ENCODE assay signal across 19 cellular contexts in the genomic region with DNA sequence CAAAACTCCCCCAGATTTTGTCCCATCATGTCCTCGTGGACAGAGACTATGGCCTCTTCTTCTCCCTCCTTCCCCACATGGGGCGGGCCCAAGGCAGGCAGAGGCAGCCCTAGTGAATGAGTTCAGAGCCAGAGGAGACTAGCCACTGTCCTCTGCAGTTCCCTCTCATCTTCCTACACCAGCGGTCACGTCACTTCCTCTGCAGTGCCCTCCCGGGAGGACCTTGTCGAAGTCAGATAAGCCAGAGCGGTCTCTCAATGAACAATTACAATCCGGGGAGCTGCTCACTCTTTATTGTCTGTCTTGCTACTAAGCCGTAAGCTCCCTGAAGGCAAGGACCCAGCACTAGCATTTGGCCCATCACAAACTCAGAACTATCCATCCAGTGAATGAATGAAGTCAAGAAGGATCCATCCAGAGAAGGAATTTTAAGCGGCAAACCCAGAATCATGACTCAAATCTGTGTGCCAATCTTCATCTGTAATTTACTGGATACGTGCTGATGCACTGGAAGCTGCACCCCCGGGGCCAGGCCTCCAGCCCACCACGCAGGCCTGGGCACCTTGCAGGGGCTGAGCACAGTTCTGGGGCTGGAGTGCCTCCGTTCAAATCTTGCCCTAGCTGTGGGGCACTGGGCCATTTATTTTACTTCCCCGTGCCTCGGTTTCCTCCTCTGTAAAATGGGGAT. TPM values are rescaled to one million over a fixed set of nuclear protein-coding genes. Genes with fewer than 3 reads are reported as not detected.
A peak's percentile ranks its signal among the peaks of the same experiment; 100 is the strongest.
DNase-seq lines count a peak whose midpoint lies in the region; ATAC-seq and TF ChIP-seq lines count a peak whose summit lies in the region.
"Had no signal": no experiment of that assay in that cellular context is flagged by ENCODE, and none has a peak within 500 bp of the region (broad histone marks: within the 10 kb centered on the region; RNA-seq: fewer than 3 reads in every experiment).

No MANE protein-coding gene starts in this region.

- DNase-seq in esophagus muscularis mucosa (ENCODE audit: extremely low spot score) = no peak
- no peak for DNase-seq in mesenchymal stem cell
- no peak for DNase-seq in natural killer cell treated with Interleukin-12 subunit alpha and Interleukin-12 subunit beta and Interleukin-15 and Interleukin-18, amount 100 ng/mL, for 72 hours (ENCODE audit: low spot score)
- DNase-seq in cerebellar cortex (ENCODE audit: low spot score) = no peak
- no peak for DNase-seq in GM10266 (ENCODE audit: extremely low spot score)
- DNase-seq in MM.1S = no peak
- DNase-seq: activated CD4-positive, alpha-beta T cell treated with anti-CD3 and anti-CD28 coated beads, Interleukin-2, amount 50 U/mL, for 1 hour; AML-193; DMS53; effector CD4-positive, alpha-beta T cell; foreskin keratinocyte; Karpas-422; NCI-H1930; NCI-H526 treated with DMSO at 0.1 percent for 48 hours; stimulated activated CD4-positive, alpha-beta T cell treated with anti-CD3 and anti-CD28 coated beads, Interleukin-12 subunit alpha, Interleukin-12 subunit beta, amount 100 ng/mL, for 4 hours; T-helper 17 cell had no signal

- no peak for TF ChIP-seq CTCF in esophagus muscularis mucosa (IDR thresholded peaks at IDR 0.05)
- TF ChIP-seq CTCF in GM10266 (IDR thresholded peaks at IDR 0.05; ENCODE audit: control insufficient read depth, insufficient read depth, low read depth, missing control alignments) = no peak
- TF ChIP-seq CTCF in MM.1S (IDR thresholded peaks at IDR 0.05; ENCODE audit: low read length) = no peak

- no peak overlapping the region for H3K9ac ChIP-seq in mesenchymal stem cell (ENCODE audit: low read length)
- H3K9ac ChIP-seq in subcutaneous abdominal adipose tissue (ENCODE audit: low read length in 5 of 5) = peak overlapping the region in 1 of 5 donors; percentile 53
- H3K9ac ChIP-seq in MM.1S (ENCODE audit: low read length) = no peak overlapping the region

- H2AFZ ChIP-seq in mesenchymal stem cell (ENCODE audit: low read depth, low read length) (no peak overlapping the region), MM.1S (ENCODE audit: low read length) (no peak overlapping the region)

- no peak overlapping the region for H2BK120ac ChIP-seq in mesenchymal stem cell (ENCODE audit: low read depth, low read length)

- WGBS in esophagus muscularis mucosa = 80% methylated on average over 16 of the region's 16 CpGs
- 57% methylated on average over 16 of the region's 16 CpGs for WGBS in mesenchymal stem cell

- no peak overlapping the region for H3K14ac ChIP-seq in mesenchymal stem cell (ENCODE audit: low read length in 2 of 2)

- H3K4me1 ChIP-seq in esophagus muscularis mucosa = peaks cover 53 to 77% (median 72%) of the 10 kb centered on the region in 4 donors
- H3K4me1 ChIP-seq in mesenchymal stem cell (ENCODE audit: control insufficient read depth, insufficient read depth, low read depth, low read length) = peaks cover 37% of the 10 kb centered on the region
- H3K4me1 ChIP-seq in subcutaneous abdominal adipose tissue (ENCODE audit: control insufficient read depth in 5 of 5, insufficient read depth in 5 of 5, low read length in 5 of 5) = peaks cover 18 to 73% (median 68%) of the 10 kb centered on the region in 5 donors
- no peaks in the 10 kb centered on the region for H3K4me1 ChIP-seq in MM.1S (ENCODE audit: low read length)
- H3K4me1 ChIP-seq: foreskin keratinocyte had no signal

- no peaks in the 10 kb centered on the region for H3K9me2 ChIP-seq in MM.1S (replicated peaks; ENCODE audit: insufficient read depth, low read length)

- H3K36me3 ChIP-seq in esophagus muscularis mucosa = no peaks in the 10 kb centered on the region
- H3K36me3 ChIP-seq in mesenchymal stem cell (ENCODE audit: control insufficient read depth in 1 of 2, insufficient read depth in 2 of 2, low read depth in 1 of 2, low read length in 2 of 2) = no peaks in the 10 kb centered on the region
- H3K36me3 ChIP-seq in subcutaneous abdominal adipose tissue (ENCODE audit: control insufficient read depth in 5 of 5, insufficient read depth in 5 of 5, low read length in 5 of 5) = no peaks in the 10 kb centered on the region
- no peaks in the 10 kb centered on the region for H3K36me3 ChIP-seq in MM.1S (replicated peaks; ENCODE audit: insufficient read depth, low read length)

- H3F3A ChIP-seq in MM.1S (ENCODE audit: insufficient read depth, low read length) = no peaks in the 10 kb centered on the region

- peak overlapping the region; percentile 20 for H4K91ac ChIP-seq in mesenchymal stem cell (ENCODE audit: low read length)

- no peak overlapping the region for H3K27ac Mint-ChIP-seq in natural killer cell treated with Interleukin-12 subunit alpha and Interleukin-12 subunit beta and Interleukin-15 and Interleukin-18, amount 100 ng/mL, for 72 hours
- H3K27ac Mint-ChIP-seq: activated T-helper 1 cell treated with anti-CD3 and anti-CD28 coated beads, Interleukin-12 subunit alpha, Interleukin-12 subunit beta, Interleukin-2, Interleukin-4 antibody, amounts not matched to agents 30 ng/mL and 10 ng/mL and 1 ng/mL, durations not matched to agents 14 hours and 24 hours and 36 hours; T-helper 17 cell had no signal

- H3K4me3 Mint-ChIP-seq in natural killer cell treated with Interleukin-12 subunit alpha and Interleukin-12 subunit beta and Interleukin-15 and Interleukin-18, amount 100 ng/mL, for 72 hours = no peak overlapping the region
- H3K4me3 Mint-ChIP-seq: activated T-helper 1 cell treated with anti-CD3 and anti-CD28 coated beads, Interleukin-12 subunit alpha, Interleukin-12 subunit beta, Interleukin-2, Interleukin-4 antibody, amounts not matched to agents 30 ng/mL and 10 ng/mL and 1 ng/mL, durations not matched to agents 14 hours and 24 hours and 36 hours; T-helper 17 cell had no signal

- H3K9me3 Mint-ChIP-seq in natural killer cell treated with Interleukin-12 subunit alpha and Interleukin-12 subunit beta and Interleukin-15 and Interleukin-18, amount 100 ng/mL, for 72 hours = no peaks in the 10 kb centered on the region
- H3K9me3 Mint-ChIP-seq: activated T-helper 1 cell treated with anti-CD3 and anti-CD28 coated beads, Interleukin-12 subunit alpha, Interleukin-12 subunit beta, Interleukin-2, Interleukin-4 antibody, amounts not matched to agents 30 ng/mL and 10 ng/mL and 1 ng/mL, durations not matched to agents 14 hours and 24 hours and 36 hours had no signal

- no peak for ATAC-seq in natural killer cell treated with Interleukin-12 subunit alpha and Interleukin-12 subunit beta and Interleukin-15 and Interleukin-18, amount 100 ng/mL, for 72 hours
- ATAC-seq: T-helper 17 cell had no signal

- intact Hi-C loops in esophagus muscularis mucosa (cut with DNase I) = no loop called here

- H2BK12ac ChIP-seq in mesenchymal stem cell (ENCODE audit: low read length in 2 of 2) = no peak overlapping the region

- no peak overlapping the region for H2BK15ac ChIP-seq in mesenchymal stem cell (ENCODE audit: low read depth, poor library complexity, severe bottlenecking)

- no peaks in the 10 kb centered on the region for H3K79me2 ChIP-seq in MM.1S (ENCODE audit: low read length)

- peak overlapping the region in 2 of 4 donors; percentile 44 to 57 for H3K4me3 ChIP-seq in esophagus muscularis mucosa
- no peak overlapping the region for H3K4me3 ChIP-seq in mesenchymal stem cell (ENCODE audit: insufficient read depth in 1 of 2, low read depth in 1 of 2, low read length in 2 of 2)
- no peak overlapping the region for H3K4me3 ChIP-seq in subcutaneous abdominal adipose tissue (ENCODE audit: low read depth in 1 of 5, low read length in 5 of 5)
- H3K4me3 ChIP-seq in MM.1S (ENCODE audit: low read length) = no peak overlapping the region

- no peak overlapping the region for H3K23ac ChIP-seq in mesenchymal stem cell (ENCODE audit: low read length in 2 of 2)

- no peaks in the 10 kb centered on the region for H3K4me1 Mint-ChIP-seq in natural killer cell treated with Interleukin-12 subunit alpha and Interleukin-12 subunit beta and Interleukin-15 and Interleukin-18, amount 100 ng/mL, for 72 hours (ENCODE audit: low read depth in 2 of 2)

- H3K27ac ChIP-seq in esophagus muscularis mucosa (replicated peaks in 1 of 4) = peak overlapping the region; percentile 61 to 92 (median 92)
- no peak overlapping the region for H3K27ac ChIP-seq in mesenchymal stem cell (ENCODE audit: low read length, poor library complexity, severe bottlenecking)
- H3K27ac ChIP-seq in subcutaneous abdominal adipose tissue (ENCODE audit: low read depth, low read length) = peak overlapping the region; percentile 85
- no peak overlapping the region for H3K27ac ChIP-seq in MM.1S (ENCODE audit: low read length)
- H3K27ac ChIP-seq: foreskin keratinocyte had no signal

- H2AK5ac ChIP-seq in mesenchymal stem cell (ENCODE audit: low read length, severe bottlenecking) = no peak overlapping the region

- H3K27me3 ChIP-seq in esophagus muscularis mucosa (peaks cover 0 to 6% (median 0%) of the 10 kb centered on the region in 4 donors), mesenchymal stem cell (ENCODE audit: control insufficient read depth in 1 of 2, insufficient read depth in 1 of 2, low read length in 2 of 2) (peaks cover 10 to 15% of the 10 kb centered on the region in 2 experiments), subcutaneous abdominal adipose tissue (ENCODE audit: control insufficient read depth in 5 of 5, insufficient read depth in 4 of 5, low read length in 5 of 5) (no peaks in the 10 kb centered on the region), MM.1S (replicated peaks; ENCODE audit: insufficient read depth, low read length) (peaks cover 47% of the 10 kb centered on the region)

- TF ChIP-seq EP300 in esophagus muscularis mucosa (IDR thresholded peaks at IDR 0.05) = no peak

- no peak for TF ChIP-seq POLR2A in esophagus muscularis mucosa (IDR thresholded peaks at IDR 0.05; ENCODE audit: low read depth)

- H3K4ac ChIP-seq in mesenchymal stem cell (ENCODE audit: low read depth in 1 of 2, low read length in 2 of 2) = no peak overlapping the region

- no peak overlapping the region for H3K18ac ChIP-seq in mesenchymal stem cell (ENCODE audit: low read depth in 1 of 2, low read length in 2 of 2)

- H4K20me1 ChIP-seq in MM.1S (ENCODE audit: insufficient read depth, low read length) = no peaks in the 10 kb centered on the region

- H3K9me3 ChIP-seq in esophagus muscularis mucosa (no peaks in the 10 kb centered on the region), mesenchymal stem cell (ENCODE audit: control insufficient read depth, low read length) (no peaks in the 10 kb centered on the region), subcutaneous abdominal adipose tissue (ENCODE audit: control insufficient read depth in 5 of 5, low read length in 5 of 5) (no peaks in the 10 kb centered on the region), MM.1S (replicated peaks; ENCODE audit: insufficient read depth, low read length) (no peaks in the 10 kb centered on the region)

- H3K4me2 ChIP-seq in mesenchymal stem cell (ENCODE audit: low read length, poor library complexity, severe bottlenecking) (no peak overlapping the region), MM.1S (ENCODE audit: low read depth, low read length) (no peak overlapping the region)

- no peak overlapping the region for H2BK5ac ChIP-seq in mesenchymal stem cell (ENCODE audit: low read depth, low read length, poor library complexity, severe bottlenecking)

- no peaks in the 10 kb centered on the region for H3K36me3 Mint-ChIP-seq in natural killer cell treated with Interleukin-12 subunit alpha and Interleukin-12 subunit beta and Interleukin-15 and Interleukin-18, amount 100 ng/mL, for 72 hours

- no peak overlapping the region for H4K8ac ChIP-seq in mesenchymal stem cell (ENCODE audit: low read length)

- H3K79me1 ChIP-seq in mesenchymal stem cell (replicated peaks; ENCODE audit: low read length, poor library complexity, severe bottlenecking) = peaks cover 16% of the 10 kb centered on the region

- peaks cover 21 to 30% of the 10 kb centered on the region in 2 donors for H3K27me3 Mint-ChIP-seq in natural killer cell treated with Interleukin-12 subunit alpha and Interleukin-12 subunit beta and Interleukin-15 and Interleukin-18, amount 100 ng/mL, for 72 hours

RNA-seq across cellular contexts. Expression of a gene that starts 18.1 kb away (rescaled TPM):
- 17.0 TPM for polyA plus RNA-seq in PFSK-1 (2012; ENCODE audit: insufficient read length, low read depth)
- total RNA-seq in esophagus muscularis mucosa = 10 to 100 TPM in 2 of 4 donors, 1 to 10 TPM in 2; 8.7 to 22.5 (median 10.3) TPM
- 1.4 TPM for polyA plus RNA-seq in mesenchymal stem cell (2013, experiment 1 of 2)
- 1.6 TPM for polyA plus RNA-seq in mesenchymal stem cell (2013, experiment 2 of 2)
- total RNA-seq in natural killer cell treated with Interleukin-12 subunit alpha and Interleukin-12 subunit beta and Interleukin-15 and Interleukin-18, amount 100 ng/mL, for 72 hours = not detected
- total RNA-seq: activated T-helper 1 cell treated with anti-CD3 and anti-CD28 coated beads, Interleukin-12 subunit alpha, Interleukin-12 subunit beta, Interleukin-2, Interleukin-4 antibody, amounts not matched to agents 30 ng/mL and 10 ng/mL and 1 ng/mL, durations not matched to agents 14 hours and 24 hours and 36 hours; T-helper 17 cell had no signal
- polyA plus RNA-seq: foreskin keratinocyte had no signal

Comparison
In these comparisons a context has a peak if more than half of its experiments do, and no peak if none do; other contexts are left out.
1. H3K27ac ChIP-seq: peak in esophagus muscularis mucosa (4 of 4) and subcutaneous abdominal adipose tissue (single experiment); none in mesenchymal stem cell (single experiment) and MM.1S (single experiment).
2. RNA of a gene that starts 18.1 kb away (total RNA-seq): 8.7 to 22.5 TPM in esophagus muscularis mucosa; not detected in natural killer cell treated with Interleukin-12 subunit alpha and Interleukin-12 subunit beta and Interleukin-15 and Interleukin-18, amount 100 ng/mL, for 72 hours; every median in the first group is over 4 times any median in the second.